Comparison of ENCODE assay signal across 10 cellular contexts in genomic region chr7:100370303-100370702, GRCh38. TPM values are rescaled to one million over a fixed set of nuclear protein-coding genes. Genes with fewer than 3 reads are reported as not detected.
A peak's percentile ranks its signal among the peaks of the same experiment; 100 is the strongest.
DNase-seq lines count a peak whose midpoint lies in the region; ATAC-seq lines count a peak whose summit lies in the region.
"Had no signal": no experiment of that assay in that cellular context is flagged by ENCODE, and none has a peak within 500 bp of the region (broad histone marks: within the 10 kb centered on the region; RNA-seq: fewer than 3 reads in every experiment).

No MANE protein-coding gene starts in this region.

- CTCF ChIA-PET in activated CD4-positive, alpha-beta T cell treated with anti-CD3 and anti-CD28 coated beads, Interleukin-2, amount 10 ng/mL, durations not matched to agents 7 days and 5 days (lab: Charles Lee): no interaction called here

- no peaks in the 10 kb centered on the region for H3K9me3 Mint-ChIP-seq in activated CD4-positive, alpha-beta T cell treated with anti-CD3 and anti-CD28 coated beads, Interleukin-2, amount 10 ng/mL, durations not matched to agents 7 days and 5 days
- H3K9me3 Mint-ChIP-seq in stimulated activated naive B cell treated with anti-CD40 and anti-IgM and Interleukin-4, amounts not matched to agents 10 μg/mL and 1 μg/mL and 100 μg/mL, for 72 hours: no peaks in the 10 kb centered on the region

- POLR2A ChIA-PET in activated CD4-positive, alpha-beta T cell treated with anti-CD3 and anti-CD28 coated beads, Interleukin-2, amount 10 ng/mL, durations not matched to agents 7 days and 5 days (lab: Charles Lee): interaction anchor here (0.6 kb wide), 1 partner anchor 946 kb away, joined by 3 read pairs; no protein-coding TSS in a partner anchor

- DNase-seq in activated CD4-positive, alpha-beta T cell treated with anti-CD3 and anti-CD28 coated beads, Interleukin-2, amount 10 ng/mL, durations not matched to agents 7 days and 5 days: no peak
- DNase-seq in activated CD4-positive, alpha-beta T cell treated with anti-CD3 and anti-CD28 coated beads, Interleukin-2, amount 50 U/mL, for 4 hours: no peak
- peak; percentile 19 for DNase-seq in iPS DF 4.7 (ENCODE audit: extremely low read depth, low spot score)
- DNase-seq in stimulated activated naive B cell treated with anti-CD40 and anti-IgM and Interleukin-4, amounts not matched to agents 10 μg/mL and 1 μg/mL and 100 μg/mL, for 72 hours: no peak
- no peak for DNase-seq in NCI-H1694 treated with DMSO at 0.1 percent for 48 hours (lab: John Stamatoyannopoulos, UW)
- DNase-seq: 8988T; activated naive CD4-positive, alpha-beta T cell treated with anti-CD3 and anti-CD28 coated beads, Interleukin-2, amount 50 U/mL, for 16 hours; Calu3; tibial artery had no signal

- H3K4me1 Mint-ChIP-seq in activated CD4-positive, alpha-beta T cell treated with anti-CD3 and anti-CD28 coated beads, Interleukin-2, amount 10 ng/mL, durations not matched to agents 7 days and 5 days: peaks cover 31% of the 10 kb centered on the region
- peaks cover 61 to 98% of the 10 kb centered on the region in 2 donors for H3K4me1 Mint-ChIP-seq in stimulated activated naive B cell treated with anti-CD40 and anti-IgM and Interleukin-4, amounts not matched to agents 10 μg/mL and 1 μg/mL and 100 μg/mL, for 72 hours

- peaks cover 6% of the 10 kb centered on the region for H3K36me3 Mint-ChIP-seq in activated CD4-positive, alpha-beta T cell treated with anti-CD3 and anti-CD28 coated beads, Interleukin-2, amount 10 ng/mL, durations not matched to agents 7 days and 5 days (ENCODE audit: low read depth)
- peaks cover 12 to 25% of the 10 kb centered on the region in 2 donors for H3K36me3 Mint-ChIP-seq in stimulated activated naive B cell treated with anti-CD40 and anti-IgM and Interleukin-4, amounts not matched to agents 10 μg/mL and 1 μg/mL and 100 μg/mL, for 72 hours

- H3K27me3 Mint-ChIP-seq in activated CD4-positive, alpha-beta T cell treated with anti-CD3 and anti-CD28 coated beads, Interleukin-2, amount 10 ng/mL, durations not matched to agents 7 days and 5 days: no peaks in the 10 kb centered on the region
- H3K27me3 Mint-ChIP-seq in stimulated activated naive B cell treated with anti-CD40 and anti-IgM and Interleukin-4, amounts not matched to agents 10 μg/mL and 1 μg/mL and 100 μg/mL, for 72 hours: no peaks in the 10 kb centered on the region

- peak overlapping the region; percentile 46 for H3K27ac Mint-ChIP-seq in activated CD4-positive, alpha-beta T cell treated with anti-CD3 and anti-CD28 coated beads, Interleukin-2, amount 10 ng/mL, durations not matched to agents 7 days and 5 days
- peak overlapping the region; percentile 88 for H3K27ac Mint-ChIP-seq in stimulated activated naive B cell treated with anti-CD40 and anti-IgM and Interleukin-4, amounts not matched to agents 10 μg/mL and 1 μg/mL and 100 μg/mL, for 72 hours

- no peak overlapping the region for H3K4me3 Mint-ChIP-seq in activated CD4-positive, alpha-beta T cell treated with anti-CD3 and anti-CD28 coated beads, Interleukin-2, amount 10 ng/mL, durations not matched to agents 7 days and 5 days
- no peak overlapping the region for H3K4me3 Mint-ChIP-seq in stimulated activated naive B cell treated with anti-CD40 and anti-IgM and Interleukin-4, amounts not matched to agents 10 μg/mL and 1 μg/mL and 100 μg/mL, for 72 hours

- ATAC-seq in stimulated activated naive B cell treated with anti-CD40 and anti-IgM and Interleukin-4, amounts not matched to agents 10 μg/mL and 1 μg/mL and 100 μg/mL, for 72 hours (replicated peaks): no peak
- ATAC-seq in HG03135 (IDR thresholded peaks at IDR 0.05; ENCODE audit: unreplicated experiment): no peak

RNA-seq across cellular contexts. Expression of gene PILRA, which starts 3.0 kb away (rescaled TPM):
- total RNA-seq in activated CD4-positive, alpha-beta T cell treated with anti-CD3 and anti-CD28 coated beads, Interleukin-2, amount 10 ng/mL, durations not matched to agents 7 days and 5 days: 1 to 10 TPM; 1.8 to 2.7 TPM

RNA-seq across cellular contexts. Expression of gene PILRB, which starts 12.4 kb away (rescaled TPM):
- 10 to 100 TPM; 50.6 to 56.2 TPM for total RNA-seq in activated CD4-positive, alpha-beta T cell treated with anti-CD3 and anti-CD28 coated beads, Interleukin-2, amount 10 ng/mL, durations not matched to agents 7 days and 5 days

RNA-seq across cellular contexts. Expression of gene ZCWPW1, which starts 58.2 kb away (rescaled TPM):
- total RNA-seq in activated CD4-positive, alpha-beta T cell treated with anti-CD3 and anti-CD28 coated beads, Interleukin-2, amount 10 ng/mL, durations not matched to agents 7 days and 5 days: 1 to 10 TPM; 2.4 to 2.7 TPM

RNA-seq across cellular contexts. Expression of gene MEPCE, which starts 59.3 kb away (rescaled TPM):
- total RNA-seq in activated CD4-positive, alpha-beta T cell treated with anti-CD3 and anti-CD28 coated beads, Interleukin-2, amount 10 ng/mL, durations not matched to agents 7 days and 5 days: 10 to 100 TPM; 49.1 to 50.5 TPM
